Comparison of ENCODE assay signal across 28 cellular contexts in genomic region chr5:142763701-142764100, GRCh38.
"Had no signal": no experiment of that assay in that cellular context is flagged by ENCODE, and none has a peak within 500 bp of the region (broad histone marks: within the 10 kb centered on the region; RNA-seq: fewer than 3 reads in every experiment).

No MANE protein-coding gene starts in this region.

- H2AFZ ChIP-seq: neural progenitor cell, parathyroid adenoma had no signal

- H3K9me3 Mint-ChIP-seq: nephron; neural progenitor cell; stimulated activated effector memory CD8-positive, alpha-beta T cell treated with anti-CD3 and anti-CD28 coated beads, Interleukin-12 subunit alpha, Interleukin-12 subunit beta, amount 100 ng/mL, for 72 hours; stimulated activated naive B cell treated with anti-CD40 and anti-IgM and Interleukin-4, amounts not matched to agents 10 μg/mL and 1 μg/mL and 100 μg/mL, for 72 hours; stimulated activated naive CD8-positive, alpha-beta T cell treated with anti-CD3 and anti-CD28 coated beads, Interleukin-15, Interleukin-2, amounts not matched to agents 100 ng/mL and 50 ng/mL, for 24 hours had no signal

- H3K79me2 ChIP-seq: parathyroid adenoma had no signal

- H3K9me3 ChIP-seq: ovary, psoas muscle, right lobe of liver, sigmoid colon, stomach, thoracic aorta, thyroid gland, tibial nerve, upper lobe of left lung, vagina had no signal

- H3K4me1 ChIP-seq: neural progenitor cell, parathyroid adenoma, psoas muscle, right lobe of liver, sigmoid colon, stomach, thyroid gland, tibial nerve, upper lobe of left lung, vagina had no signal

- H3K27me3 Mint-ChIP-seq: stimulated activated naive CD8-positive, alpha-beta T cell treated with anti-CD3 and anti-CD28 coated beads, Interleukin-15, Interleukin-2, amounts not matched to agents 100 ng/mL and 50 ng/mL, for 24 hours had no signal

- H3K4me1 Mint-ChIP-seq: nephron; neural progenitor cell; stimulated activated naive B cell treated with anti-CD40 and anti-IgM and Interleukin-4, amounts not matched to agents 10 μg/mL and 1 μg/mL and 100 μg/mL, for 72 hours had no signal

- H3K27ac Mint-ChIP-seq: nephron; neural progenitor cell; progenitor cell of endocrine pancreas; stimulated activated effector memory CD8-positive, alpha-beta T cell treated with anti-CD3 and anti-CD28 coated beads, Interleukin-12 subunit alpha, Interleukin-12 subunit beta, amount 100 ng/mL, for 72 hours; stimulated activated naive B cell treated with anti-CD40 and anti-IgM and Interleukin-4, amounts not matched to agents 10 μg/mL and 1 μg/mL and 100 μg/mL, for 72 hours; stimulated activated naive CD8-positive, alpha-beta T cell treated with anti-CD3 and anti-CD28 coated beads, Interleukin-15, Interleukin-2, amounts not matched to agents 100 ng/mL and 50 ng/mL, for 24 hours had no signal

- H3K27ac ChIP-seq: neural progenitor cell, ovary, parathyroid adenoma, psoas muscle, right lobe of liver, sigmoid colon, stomach, thoracic aorta, thyroid gland, tibial nerve, upper lobe of left lung, vagina had no signal

- FAIRE-seq: small intestine, urothelium cell line had no signal

- H3K9ac ChIP-seq: neural progenitor cell, parathyroid adenoma had no signal

- DNase-seq: occipital lobe; ovary; posterior cingulate gyrus; psoas muscle; right cardiac atrium; right lobe of liver; sigmoid colon; small intestine; stimulated activated CD4-positive, alpha-beta T cell treated with anti-CD3 and anti-CD28 coated beads, Interleukin-15, amount 100 ng/mL, for 24 hours; stimulated activated CD4-positive, alpha-beta T cell treated with anti-CD3 and anti-CD28 coated beads, Interleukin-2, amount 100 ng/mL, for 24 hours; stimulated activated CD4-positive, alpha-beta T cell treated with anti-CD3 and anti-CD28 coated beads, Interleukin-2, amount 100 ng/mL, for 48 hours; stimulated activated CD4-positive, alpha-beta T cell treated with anti-CD3 and anti-CD28 coated beads, Interleukin-4, amount 100 ng/mL, for 24 hours; stimulated activated naive B cell treated with anti-CD40 and anti-IgM and Interleukin-4, amounts not matched to agents 10 μg/mL and 1 μg/mL and 100 μg/mL, for 72 hours; stimulated activated naive CD4-positive, alpha-beta T cell treated with Interleukin-2 at 50 U/mL for 16 hours; stomach; thyroid gland; trophoblast cell; upper lobe of left lung had no signal

- H3K4me3 Mint-ChIP-seq: nephron; neural progenitor cell; stimulated activated effector memory CD8-positive, alpha-beta T cell treated with anti-CD3 and anti-CD28 coated beads, Interleukin-12 subunit alpha, Interleukin-12 subunit beta, amount 100 ng/mL, for 72 hours; stimulated activated naive B cell treated with anti-CD40 and anti-IgM and Interleukin-4, amounts not matched to agents 10 μg/mL and 1 μg/mL and 100 μg/mL, for 72 hours; stimulated activated naive CD8-positive, alpha-beta T cell treated with anti-CD3 and anti-CD28 coated beads, Interleukin-15, Interleukin-2, amounts not matched to agents 100 ng/mL and 50 ng/mL, for 24 hours had no signal

- H3K4me3 ChIP-seq: neural progenitor cell, ovary, psoas muscle, right lobe of liver, sigmoid colon, stomach, thoracic aorta, thyroid gland, tibial nerve, upper lobe of left lung, vagina had no signal

- ATAC-seq: psoas muscle; right cardiac atrium; right lobe of liver; stimulated activated effector memory CD8-positive, alpha-beta T cell treated with anti-CD3 and anti-CD28 coated beads, Interleukin-12 subunit alpha, Interleukin-12 subunit beta, amount 100 ng/mL, for 72 hours; stimulated activated naive B cell treated with anti-CD40 and anti-IgM and Interleukin-4, amounts not matched to agents 10 μg/mL and 1 μg/mL and 100 μg/mL, for 72 hours had no signal

- H3K36me3 Mint-ChIP-seq: neural progenitor cell; stimulated activated effector memory CD8-positive, alpha-beta T cell treated with anti-CD3 and anti-CD28 coated beads, Interleukin-12 subunit alpha, Interleukin-12 subunit beta, amount 100 ng/mL, for 72 hours; stimulated activated naive B cell treated with anti-CD40 and anti-IgM and Interleukin-4, amounts not matched to agents 10 μg/mL and 1 μg/mL and 100 μg/mL, for 72 hours had no signal

- H3K4me2 ChIP-seq: neural progenitor cell had no signal

- H3K36me3 ChIP-seq: neural progenitor cell, ovary, right lobe of liver, sigmoid colon, stomach, thoracic aorta, thyroid gland, tibial nerve, upper lobe of left lung, vagina had no signal

- H3K27me3 ChIP-seq: ovary, right lobe of liver, sigmoid colon, stomach, thyroid gland, tibial nerve, upper lobe of left lung, vagina had no signal
